In genomic region chr10:56722912-56723311, GRCh38 we compare ENCODE assay signal across 17 cellular contexts.
"Had no signal": no experiment of that assay in that cellular context is flagged by ENCODE, and none has a peak within 500 bp of the region (broad histone marks: within the 10 kb centered on the region; RNA-seq: fewer than 3 reads in every experiment).

No MANE protein-coding gene starts in this region.

- H3K79me2 ChIP-seq: hepatocyte had no signal

- DNase-seq: colonic mucosa; cortex of kidney; effector CD8-positive, alpha-beta T cell; effector memory CD8-positive, alpha-beta T cell; foreskin keratinocyte; heart left ventricle; hypothalamus; left cardiac atrium; left ventricle myocardium superior; lower lobe of right lung; mesenchymal stem cell; midbrain had no signal

- H3K27ac ChIP-seq: colonic mucosa, esophagus muscularis mucosa, foreskin keratinocyte, gastroesophageal sphincter, heart left ventricle, hepatocyte, left lung, lower lobe of right lung had no signal

- H3K4me2 ChIP-seq: hepatocyte had no signal

- H3K27me3 ChIP-seq: colonic mucosa, esophagus muscularis mucosa, foreskin keratinocyte, gastroesophageal sphincter, heart left ventricle, hepatocyte, left lung had no signal

- H3K4me3 Mint-ChIP-seq: dendritic cell treated with granulocyte-macrophage colony-stimulating factor and Interleukin-4, amounts not matched to agents 40 ng/mL and 50 ng/mL, for 4 days; effector memory CD8-positive, alpha-beta T cell had no signal

- H3K4me1 ChIP-seq: colonic mucosa, esophagus muscularis mucosa, foreskin keratinocyte, gastroesophageal sphincter, heart left ventricle, left lung, lower lobe of right lung had no signal

- H3K27ac Mint-ChIP-seq: dendritic cell treated with granulocyte-macrophage colony-stimulating factor and Interleukin-4, amounts not matched to agents 40 ng/mL and 50 ng/mL, for 4 days; effector memory CD8-positive, alpha-beta T cell had no signal

- H3K27me3 Mint-ChIP-seq: dendritic cell treated with granulocyte-macrophage colony-stimulating factor and Interleukin-4, amounts not matched to agents 40 ng/mL and 50 ng/mL, for 4 days; effector memory CD8-positive, alpha-beta T cell had no signal

- H3K9me3 ChIP-seq: colonic mucosa, esophagus muscularis mucosa, gastroesophageal sphincter, lower lobe of right lung had no signal

- H3K4me3 ChIP-seq: colonic mucosa, esophagus muscularis mucosa, gastroesophageal sphincter, heart left ventricle, hepatocyte, left lung, lower lobe of right lung had no signal

- H3K9me3 Mint-ChIP-seq: dendritic cell treated with granulocyte-macrophage colony-stimulating factor and Interleukin-4, amounts not matched to agents 40 ng/mL and 50 ng/mL, for 4 days had no signal

- H3K36me3 ChIP-seq: colonic mucosa, esophagus muscularis mucosa, gastroesophageal sphincter, heart left ventricle, left lung, lower lobe of right lung had no signal
